In the genomic region with DNA sequence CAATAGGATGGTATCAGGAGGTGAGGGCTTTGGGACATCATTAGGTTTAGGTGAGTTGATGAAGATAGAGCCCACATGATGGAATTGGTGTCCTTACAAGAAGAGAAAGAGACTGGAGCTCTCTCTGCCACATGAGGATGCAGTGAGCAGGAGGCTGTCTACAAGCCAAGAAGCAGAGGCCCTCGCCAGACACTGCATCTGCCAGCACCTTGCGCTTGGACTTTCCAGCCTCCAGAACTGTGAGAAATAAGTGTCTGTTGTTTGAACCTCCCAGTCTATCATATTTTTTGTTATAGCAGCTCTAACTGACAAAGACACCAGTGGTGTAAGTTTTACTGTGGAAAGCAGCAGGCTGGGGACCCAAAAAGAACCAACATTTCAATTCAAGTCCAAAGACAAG, we compare ENCODE assay signal across 28 cellular contexts.
"Had no signal": no experiment of that assay in that cellular context is flagged by ENCODE, and none has a peak within 500 bp of the region (broad histone marks: within the 10 kb centered on the region; RNA-seq: fewer than 3 reads in every experiment).

No MANE protein-coding gene starts in this region.

- H3K4me3 Mint-ChIP-seq: stimulated activated memory B cell treated with anti-CD40 and anti-IgM and Interleukin-4, amounts not matched to agents 10 μg/mL and 1 μg/mL and 100 μg/mL, for 72 hours; stimulated activated naive B cell treated with anti-CD40 and anti-IgM and Interleukin-4, amounts not matched to agents 10 μg/mL and 1 μg/mL and 100 μg/mL, for 72 hours; stimulated activated naive CD8-positive, alpha-beta T cell treated with anti-CD3 and anti-CD28 coated beads, Interleukin-15, amount 100 ng/mL, for 72 hours; stimulated activated naive CD8-positive, alpha-beta T cell treated with anti-CD3 and anti-CD28 coated beads, Interleukin-15, Interleukin-2, amounts not matched to agents 100 ng/mL and 50 ng/mL, for 24 hours; type B pancreatic cell had no signal

- H3K9me3 Mint-ChIP-seq: stimulated activated memory B cell treated with anti-CD40 and anti-IgM and Interleukin-4, amounts not matched to agents 10 μg/mL and 1 μg/mL and 100 μg/mL, for 72 hours; stimulated activated naive B cell treated with anti-CD40 and anti-IgM and Interleukin-4, amounts not matched to agents 10 μg/mL and 1 μg/mL and 100 μg/mL, for 72 hours; stimulated activated naive CD8-positive, alpha-beta T cell treated with anti-CD3 and anti-CD28 coated beads, Interleukin-15, Interleukin-2, amounts not matched to agents 100 ng/mL and 50 ng/mL, for 24 hours had no signal

- FAIRE-seq: urothelium cell line had no signal

- H3K4me1 ChIP-seq: stomach, suprapubic skin, testis, tibial artery, tibial nerve, transverse colon, upper lobe of right lung, uterus, vagina had no signal

- H3K4me3 ChIP-seq: stomach, suprapubic skin, testis, thoracic aorta, thyroid gland, tibial artery, tibial nerve, transverse colon, upper lobe of left lung, upper lobe of right lung, uterus, vagina had no signal

- H3K36me3 Mint-ChIP-seq: stimulated activated memory B cell treated with anti-CD40 and anti-IgM and Interleukin-4, amounts not matched to agents 10 μg/mL and 1 μg/mL and 100 μg/mL, for 72 hours; stimulated activated naive B cell treated with anti-CD40 and anti-IgM and Interleukin-4, amounts not matched to agents 10 μg/mL and 1 μg/mL and 100 μg/mL, for 72 hours; type B pancreatic cell had no signal

- H3K4me1 Mint-ChIP-seq: stimulated activated memory B cell treated with anti-CD40 and anti-IgM and Interleukin-4, amounts not matched to agents 10 μg/mL and 1 μg/mL and 100 μg/mL, for 72 hours; stimulated activated naive CD8-positive, alpha-beta T cell treated with anti-CD3 and anti-CD28 coated beads, Interleukin-15, amount 100 ng/mL, for 72 hours had no signal

- H3K36me3 ChIP-seq: stomach, suprapubic skin, thoracic aorta, thyroid gland, tibial artery, tibial nerve, transverse colon, upper lobe of left lung, upper lobe of right lung, uterus, vagina had no signal

- H3K27me3 ChIP-seq: testis, thyroid gland, tibial artery, tibial nerve, transverse colon, upper lobe of left lung, upper lobe of right lung, uterus, vagina had no signal

- H3K9me3 ChIP-seq: stomach, suprapubic skin, testis, thoracic aorta, thyroid gland, tibial artery, tibial nerve, transverse colon, upper lobe of left lung, upper lobe of right lung, uterus, vagina had no signal

- H3K27ac ChIP-seq: stomach, suprapubic skin, testis, thoracic aorta, thyroid gland, tibial artery, tibial nerve, transverse colon, upper lobe of left lung, upper lobe of right lung, uterus, vagina had no signal

- ATAC-seq: stimulated activated memory B cell treated with anti-CD40 and anti-IgM and Interleukin-4, amounts not matched to agents 10 μg/mL and 1 μg/mL and 100 μg/mL, for 72 hours; stimulated activated naive B cell treated with anti-CD40 and anti-IgM and Interleukin-4, amounts not matched to agents 10 μg/mL and 1 μg/mL and 100 μg/mL, for 72 hours; stimulated activated naive CD8-positive, alpha-beta T cell treated with anti-CD3 and anti-CD28 coated beads, Interleukin-15, amount 100 ng/mL, for 72 hours; upper lobe of right lung had no signal

- H3K27ac Mint-ChIP-seq: stimulated activated memory B cell treated with anti-CD40 and anti-IgM and Interleukin-4, amounts not matched to agents 10 μg/mL and 1 μg/mL and 100 μg/mL, for 72 hours; stimulated activated naive B cell treated with anti-CD40 and anti-IgM and Interleukin-4, amounts not matched to agents 10 μg/mL and 1 μg/mL and 100 μg/mL, for 72 hours; stimulated activated naive CD8-positive, alpha-beta T cell treated with anti-CD3 and anti-CD28 coated beads, Interleukin-15, amount 100 ng/mL, for 72 hours; stimulated activated naive CD8-positive, alpha-beta T cell treated with anti-CD3 and anti-CD28 coated beads, Interleukin-15, Interleukin-2, amounts not matched to agents 100 ng/mL and 50 ng/mL, for 24 hours; type B pancreatic cell had no signal

- DNase-seq: stimulated activated CD4-positive, alpha-beta T cell treated with anti-CD3 and anti-CD28 coated beads, Interleukin-2, amount 100 ng/mL, for 48 hours; stimulated activated CD4-positive, alpha-beta T cell treated with anti-CD3 and anti-CD28 coated beads, Interleukin-4, amount 100 ng/mL, for 1 hour; stimulated activated CD4-positive, alpha-beta T cell treated with anti-CD3 and anti-CD28 coated beads, Interleukin-4, amount 100 ng/mL, for 24 hours; stimulated activated CD4-positive, alpha-beta T cell treated with anti-CD3 and anti-CD28 coated beads, Interleukin-4, amount 100 ng/mL, for 4 hours; stimulated activated CD8-positive, alpha-beta memory T cell treated with anti-CD3 and anti-CD28 coated beads, Interleukin-4, amount 100 ng/mL, for 48 hours; stimulated activated naive B cell treated with anti-CD40 and anti-IgM and Interleukin-4, amounts not matched to agents 10 μg/mL and 1 μg/mL and 100 μg/mL, for 72 hours; stimulated activated naive CD4-positive, alpha-beta T cell; stimulated activated naive CD4-positive, alpha-beta T cell treated with Interleukin-2 at 50 U/mL for 16 hours; stimulated activated naive CD8-positive, alpha-beta T cell treated with anti-CD3 and anti-CD28 coated beads, Interleukin-15, amount 100 ng/mL, for 72 hours; stimulated activated naive CD8-positive, alpha-beta T cell treated with anti-CD3 and anti-CD28 coated beads, Interleukin-15, Interleukin-2, amounts not matched to agents 100 U/mL and 50 U/mL, for 24 hours; stomach; substantia nigra; testis; thyroid gland; tibial artery; transverse colon; trophoblast cell; upper lobe of right lung; uterus had no signal
